Comparison of ENCODE assay signal across 16 cellular contexts in the genomic region with DNA sequence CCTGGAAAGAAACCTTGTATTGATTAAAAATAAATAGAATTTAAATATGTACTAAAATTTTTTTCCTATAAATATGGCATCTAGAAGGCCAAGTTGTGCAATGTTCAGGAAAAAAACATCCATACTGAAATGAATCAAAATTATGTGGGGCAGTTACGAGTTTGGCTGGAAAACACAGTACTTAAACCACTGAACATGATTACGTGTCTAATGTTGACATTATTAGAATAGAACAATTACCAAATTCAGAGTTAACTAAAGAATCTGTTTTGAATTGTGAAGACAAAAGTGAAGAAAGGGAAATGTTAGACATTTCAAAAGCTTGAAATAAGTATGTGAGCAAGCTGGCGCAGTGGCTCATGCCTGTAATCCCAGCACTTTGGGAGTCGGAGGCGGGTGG. TPM values are rescaled to one million over a fixed set of nuclear protein-coding genes. Genes with fewer than 3 reads are reported as not detected.
A peak's percentile ranks its signal among the peaks of the same experiment; 100 is the strongest.
DNase-seq lines count a peak whose midpoint lies in the region; ATAC-seq, FAIRE-seq and TF ChIP-seq lines count a peak whose summit lies in the region.
"Had no signal": no experiment of that assay in that cellular context is flagged by ENCODE, and none has a peak within 500 bp of the region (broad histone marks: within the 10 kb centered on the region; RNA-seq: fewer than 3 reads in every experiment).

No MANE protein-coding gene starts in this region.

- no peak overlapping the region for H3K9ac ChIP-seq in kidney (ENCODE audit: low read length in 2 of 2)
- H3K9ac ChIP-seq: BLaER1 had no signal

- intact Hi-C loops in kidney (cut with DNase I): no loop called here

- H3K9me3 ChIP-seq in kidney (ENCODE audit: control insufficient read depth in 1 of 2, low read length in 2 of 2): no peaks in the 10 kb centered on the region
- H3K9me3 ChIP-seq: BLaER1 had no signal

- H3K4me1 ChIP-seq in kidney (ENCODE audit: control insufficient read depth in 1 of 2, insufficient read depth in 1 of 2, low read depth in 1 of 2, low read length in 2 of 2): peaks cover 0 to 4% of the 10 kb centered on the region in 2 donors
- H3K4me1 ChIP-seq: BLaER1 had no signal

- no peak overlapping the region for H3K27ac ChIP-seq in kidney (ENCODE audit: low read depth in 2 of 2, low read length in 2 of 2)
- H3K27ac ChIP-seq: BLaER1 had no signal

- peak; percentile 42 for FAIRE-seq in kidney (lab: Jason Lieb, UNC)
- FAIRE-seq: A204.1, GM12891, H54 had no signal

- H3K36me3 ChIP-seq in kidney (ENCODE audit: control insufficient read depth in 1 of 2, insufficient read depth in 2 of 2, low read length in 2 of 2): no peaks in the 10 kb centered on the region
- H3K36me3 ChIP-seq: BLaER1 had no signal

- no peak for ATAC-seq in GM21447 (IDR thresholded peaks at IDR 0.05; ENCODE audit: unreplicated experiment)
- ATAC-seq: GM23338 had no signal

- DNase-seq in GM04503 (ENCODE audit: low read depth) (peak; percentile 13), fibroblast of gingiva (ENCODE audit: low read depth) (peak; percentile 76), kidney (no peak), NCI-H146 (lab: John Stamatoyannopoulos, UW) (no peak), kidney tubule cell (ENCODE audit: low spot score) (no peak)
- DNase-seq: ACHN; CD4-positive, alpha-beta memory T cell; DMS79 treated with DMSO at 0.1 percent for 48 hours; HCEC 1CT had no signal

- TF ChIP-seq CTCF in kidney (IDR thresholded peaks at IDR 0.05; ENCODE audit: borderline replicate concordance, extremely low read depth, insufficient read depth): no peak

- H3K4me3 ChIP-seq in kidney (ENCODE audit: low read length in 2 of 2): no peak overlapping the region
- H3K4me3 ChIP-seq: BLaER1, GM23338 had no signal

RNA-seq across cellular contexts. Expression of gene KLHL31, which starts 57.2 kb away (rescaled TPM):
- 0.25 TPM for total RNA-seq in kidney
- polyA plus RNA-seq in kidney (ENCODE audit: insufficient read depth, low read depth, low replicate concordance): 0.22 TPM
- polyA plus RNA-seq: CD14-positive monocyte; CD4-positive, alpha-beta memory T cell had no signal

Comparison
In these comparisons a context has a peak if more than half of its experiments do, and no peak if none do; other contexts are left out.
1. DNase-seq: peak in GM04503 (single experiment) and fibroblast of gingiva (single experiment); none in kidney (single experiment), NCI-H146 (single experiment) and kidney tubule cell (single experiment).